23 cellular contexts compared by ENCODE assay signal in genomic region chr17:30165960-30166359, GRCh38.
"Had no signal": no experiment of that assay in that cellular context is flagged by ENCODE, and none has a peak within 500 bp of the region (broad histone marks: within the 10 kb centered on the region; RNA-seq: fewer than 3 reads in every experiment).

No MANE protein-coding gene starts in this region.

- H3K4me2 ChIP-seq: hepatocyte had no signal

- H2AFZ ChIP-seq: hepatocyte had no signal

- DNase-seq: activated CD8-positive, alpha-beta memory T cell treated with anti-CD3 and anti-CD28 coated beads, Interleukin-2, amount 50 U/mL, for 4 hours; activated T-cell treated with anti-CD3 and anti-CD28 coated beads, Interleukin-2, amount 50 U/mL, for 24 hours; aorta; dermis blood vessel endothelial cell; effector CD8-positive, alpha-beta T cell; foreskin keratinocyte; glutamatergic neuron; immature natural killer cell; kidney glomerular epithelial cell; left lung; ovary; spleen; stimulated activated CD4-positive, alpha-beta T cell treated with anti-CD3 and anti-CD28 coated beads, Interleukin-4, amount 100 ng/mL, for 1 hour; stimulated activated naive CD8-positive, alpha-beta T cell treated with anti-CD3 and anti-CD28 coated beads, Interleukin-15, Interleukin-2, amounts not matched to agents 100 U/mL and 50 U/mL, for 24 hours; upper lobe of left lung had no signal

- H3K4me1 Mint-ChIP-seq: brain had no signal

- H3K27ac ChIP-seq: foreskin keratinocyte, hepatocyte, left lung, ovary, prostate gland, spleen, upper lobe of left lung had no signal

- H3K36me3 Mint-ChIP-seq: activated naive CD4-positive, alpha-beta T cell treated with anti-CD3 and anti-CD28 coated beads, Interleukin-2, amount 50 U/mL, for 72 hours had no signal

- H3K36me3 ChIP-seq: ovary, prostate gland had no signal

- H3K9me3 Mint-ChIP-seq: activated naive CD4-positive, alpha-beta T cell treated with anti-CD3 and anti-CD28 coated beads, Interleukin-2, amount 50 U/mL, for 72 hours; activated T-cell treated with anti-CD3 and anti-CD28 coated beads, Interleukin-2, amount 50 U/mL, for 24 hours; activated T-helper 17 cell treated with anti-CD3 and anti-CD28 coated beads, Interleukin-2, amount 50 U/mL, for 72 hours; immature natural killer cell; natural killer cell treated with Interleukin-12 subunit alpha and Interleukin-12 subunit beta and Interleukin-15 and Interleukin-18, amount 100 ng/mL, for 72 hours; T-helper 2 cell treated with Interferon-gamma antibody and Interleukin-4, amounts not matched to agents 5 μg/mL and 100 μg/mL, for 36 hours had no signal

- H3K27me3 ChIP-seq: foreskin keratinocyte, hepatocyte, left lung, ovary, spleen, upper lobe of left lung had no signal

- H3K27ac Mint-ChIP-seq: activated T-cell treated with anti-CD3 and anti-CD28 coated beads, Interleukin-2, amount 50 U/mL, for 24 hours; activated T-helper 17 cell treated with anti-CD3 and anti-CD28 coated beads, Interleukin-2, amount 50 U/mL, for 72 hours; brain; immature natural killer cell; natural killer cell treated with Interleukin-12 subunit alpha and Interleukin-12 subunit beta and Interleukin-15 and Interleukin-18, amount 100 ng/mL, for 72 hours; T-helper 2 cell treated with Interferon-gamma antibody and Interleukin-4, amounts not matched to agents 5 μg/mL and 100 μg/mL, for 36 hours had no signal

- H3K27me3 Mint-ChIP-seq: activated T-cell treated with anti-CD3 and anti-CD28 coated beads, Interleukin-2, amount 50 U/mL, for 24 hours; activated T-helper 17 cell treated with anti-CD3 and anti-CD28 coated beads, Interleukin-2, amount 50 U/mL, for 72 hours; brain; natural killer cell treated with Interleukin-12 subunit alpha and Interleukin-12 subunit beta and Interleukin-15 and Interleukin-18, amount 100 ng/mL, for 72 hours had no signal

- H3K4me3 Mint-ChIP-seq: activated T-cell treated with anti-CD3 and anti-CD28 coated beads, Interleukin-2, amount 50 U/mL, for 24 hours; activated T-helper 17 cell treated with anti-CD3 and anti-CD28 coated beads, Interleukin-2, amount 50 U/mL, for 72 hours; brain; immature natural killer cell; natural killer cell treated with Interleukin-12 subunit alpha and Interleukin-12 subunit beta and Interleukin-15 and Interleukin-18, amount 100 ng/mL, for 72 hours; T-helper 2 cell treated with Interferon-gamma antibody and Interleukin-4, amounts not matched to agents 5 μg/mL and 100 μg/mL, for 36 hours had no signal

- ATAC-seq: activated naive CD4-positive, alpha-beta T cell treated with anti-CD3 and anti-CD28 coated beads, Interleukin-2, amount 50 U/mL, for 72 hours; activated T-helper 17 cell treated with anti-CD3 and anti-CD28 coated beads, Interleukin-2, amount 50 U/mL, for 72 hours; foreskin keratinocyte; left lung; natural killer cell treated with Interleukin-12 subunit alpha and Interleukin-12 subunit beta and Interleukin-15 and Interleukin-18, amount 100 ng/mL, for 72 hours; stimulated activated naive CD8-positive, alpha-beta T cell treated with anti-CD3 and anti-CD28 coated beads, Interleukin-15, Interleukin-2, amounts not matched to agents 100 U/mL and 50 U/mL, for 24 hours had no signal

- H3K9me3 ChIP-seq: left lung, ovary, prostate gland, spleen, upper lobe of left lung had no signal

- H3K4me3 ChIP-seq: hepatocyte, left lung, lung, ovary, prostate gland, spleen, upper lobe of left lung had no signal

- H3K4me1 ChIP-seq: prostate gland had no signal
